15 cellular contexts compared by ENCODE assay signal in genomic region chr2:207828361-207829057, GRCh38. TPM values are rescaled to one million over a fixed set of nuclear protein-coding genes. Genes with fewer than 3 reads are reported as not detected.
DNase-seq lines count a peak whose midpoint lies in the region; ATAC-seq and TF ChIP-seq lines count a peak whose summit lies in the region.
"Had no signal": no experiment of that assay in that cellular context is flagged by ENCODE, and none has a peak within 500 bp of the region (broad histone marks: within the 10 kb centered on the region; RNA-seq: fewer than 3 reads in every experiment).

No MANE protein-coding gene starts in this region.

- ATAC-seq in SK-N-SH treated with all-trans-retinoic acid at 6 μM for 48 hours = peak; percentile 70
- peak; percentile 45 for ATAC-seq in esophagus mucosa
- ATAC-seq in HG03571 (IDR thresholded peaks at IDR 0.05; ENCODE audit: unreplicated experiment) = no peak
- ATAC-seq in HG02571 (IDR thresholded peaks at IDR 0.05; ENCODE audit: unreplicated experiment) = no peak

- peak overlapping the region; percentile 70 for H3K27ac Mint-ChIP-seq in progenitor cell of endocrine pancreas
- H3K27ac Mint-ChIP-seq: memory B cell had no signal

- no peak overlapping the region for H3K4me3 Mint-ChIP-seq in progenitor cell of endocrine pancreas (ENCODE audit: low read depth)
- H3K4me3 Mint-ChIP-seq: CD8-positive, alpha-beta memory T cell; memory B cell had no signal

- H3K4me1 Mint-ChIP-seq in progenitor cell of endocrine pancreas (ENCODE audit: low read depth) = peaks cover 50% of the 10 kb centered on the region
- H3K4me1 Mint-ChIP-seq: memory B cell had no signal

- H3K9me3 Mint-ChIP-seq in progenitor cell of endocrine pancreas (ENCODE audit: low read depth) = no peaks in the 10 kb centered on the region
- H3K9me3 Mint-ChIP-seq: CD8-positive, alpha-beta memory T cell; memory B cell had no signal

- no peaks in the 10 kb centered on the region for H3K27me3 Mint-ChIP-seq in progenitor cell of endocrine pancreas
- H3K27me3 Mint-ChIP-seq: CD8-positive, alpha-beta memory T cell; memory B cell had no signal

- H3K36me3 Mint-ChIP-seq in progenitor cell of endocrine pancreas (ENCODE audit: insufficient read depth) = peaks cover 7% of the 10 kb centered on the region

- TF ChIP-seq CTCF in progenitor cell of endocrine pancreas (IDR thresholded peaks at IDR 0.05; ENCODE audit: unreplicated experiment) = no peak

- intact Hi-C loops in cardiac septum (cut with DNase I) = no loop called here

- DNase-seq in ELR (ENCODE audit: low read depth) (peak; percentile 23), progenitor cell of endocrine pancreas (ENCODE audit: low spot score, unreplicated experiment) (no peak), cardiac septum (ENCODE audit: low spot score) (no peak)
- DNase-seq in stimulated activated CD4-positive, alpha-beta T cell treated with anti-CD3 and anti-CD28 coated beads, Interleukin-2, amount 100 ng/mL, for 48 hours = no peak
- DNase-seq: CD8-positive, alpha-beta memory T cell; central memory CD4-positive, alpha-beta T cell; Kasumi-1; NCI-H345; retina; SJCRH30 had no signal

TF ChIP-seq in SK-N-SH treated with all-trans-retinoic acid at 6 μM for 48 hours, 23 proteins besides CTCF, POLR2A, EP300 and RAD21:
- TF ChIP-seq TSHZ2 (CRISPR knock-in tag; IDR thresholded peaks at IDR 0.05) = no peak
- TF ChIP-seq POU6F1 (CRISPR knock-in tag; IDR thresholded peaks at IDR 0.05; ENCODE audit: borderline replicate concordance, low read depth) = no peak
- no peak for TF ChIP-seq CSRNP3 (CRISPR knock-in tag; IDR thresholded peaks at IDR 0.05)
- no peak for TF ChIP-seq CSDC2 (CRISPR knock-in tag; IDR thresholded peaks at IDR 0.05)
- no peak for TF ChIP-seq CREB5 (CRISPR knock-in tag; IDR thresholded peaks at IDR 0.05; ENCODE audit: low read depth)
- TF ChIP-seq ARNTL (CRISPR knock-in tag; IDR thresholded peaks at IDR 0.05; ENCODE audit: borderline replicate concordance, low read depth) = no peak
- TF ChIP-seq ZNF565 (CRISPR knock-in tag; conservative IDR thresholded peaks at IDR 0.05; ENCODE audit: low read depth) = no peak
- no peak for TF ChIP-seq ZNF8 (CRISPR knock-in tag; IDR thresholded peaks at IDR 0.05)
- TF ChIP-seq ZFP30 (CRISPR knock-in tag; IDR thresholded peaks at IDR 0.05) = no peak
- no peak for TF ChIP-seq PPARA (CRISPR knock-in tag; IDR thresholded peaks at IDR 0.05; ENCODE audit: borderline replicate concordance)
- no peak for TF ChIP-seq SNAI2 (CRISPR knock-in tag; IDR thresholded peaks at IDR 0.05)
- TF ChIP-seq ZFP3 (CRISPR knock-in tag; IDR thresholded peaks at IDR 0.05) = no peak
TF ChIP-seq in SK-N-SH treated with all-trans-retinoic acid at 6 μM for 48 hours: peak in this region for 0.

RNA-seq across cellular contexts. Expression of gene FZD5, which starts 58.8 kb away (rescaled TPM):
- total RNA-seq in esophagus mucosa = 11.8 TPM
- total RNA-seq in progenitor cell of endocrine pancreas = 238 and 247 TPM in 2 replicates
- 3.7 TPM for total RNA-seq in cardiac septum

Comparison
In these comparisons a context has a peak if more than half of its experiments do, and no peak if none do; other contexts are left out.
1. ATAC-seq: peak in SK-N-SH treated with all-trans-retinoic acid at 6 μM for 48 hours (single experiment) and esophagus mucosa (single experiment); none in HG03571 (single experiment) and HG02571 (single experiment).
2. RNA of gene FZD5, which starts 58.8 kb away (total RNA-seq): 238 to 247 TPM in progenitor cell of endocrine pancreas; 11.8 TPM in esophagus mucosa (single experiment) and 3.7 TPM in cardiac septum (single experiment); every median in the first group is over 10 times any median in the second.